In the genomic region with DNA sequence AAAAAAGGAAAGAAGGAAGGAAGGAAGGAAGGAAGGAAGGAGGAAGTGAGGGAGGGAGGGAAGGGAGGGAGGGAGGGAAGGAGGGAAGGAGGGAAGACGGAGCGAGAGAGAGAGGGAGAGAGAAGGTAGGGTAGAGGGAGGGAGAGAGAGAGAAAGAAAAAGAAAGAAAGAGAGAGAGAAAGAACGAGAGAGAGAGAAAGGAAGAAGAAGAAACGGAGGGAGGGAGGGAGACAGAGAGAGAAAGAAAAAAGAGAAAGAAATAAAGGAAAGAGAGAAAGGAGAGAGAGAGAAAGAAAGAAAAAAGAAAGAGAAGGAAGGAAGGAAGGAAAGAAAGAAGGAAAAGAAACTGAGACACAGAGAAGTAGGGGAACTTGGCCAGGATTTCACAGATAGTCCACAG, we compare ENCODE assay signal across 41 cellular contexts. TPM values are rescaled to one million over a fixed set of nuclear protein-coding genes. Genes with fewer than 3 reads are reported as not detected.
"Had no signal": no experiment of that assay in that cellular context is flagged by ENCODE, and none has a peak within 500 bp of the region (broad histone marks: within the 10 kb centered on the region; RNA-seq: fewer than 3 reads in every experiment).

No MANE protein-coding gene starts in this region.

- H3K4me1 Mint-ChIP-seq: activated naive CD4-positive, alpha-beta T cell treated with anti-CD3 and anti-CD28 coated beads, Interleukin-2, amount 10 ng/mL, durations not matched to agents 7 days and 5 days; activated naive CD4-positive, alpha-beta T cell treated with anti-CD3 and anti-CD28 coated beads, Interleukin-2, amount 50 U/mL, for 24 hours; activated naive CD8-positive, alpha-beta T cell treated with anti-CD3 and anti-CD28 coated beads for 36 hours; activated naive CD8-positive, alpha-beta T cell treated with anti-CD3 and anti-CD28 coated beads, Interleukin-2, amount 10 ng/mL, durations not matched to agents 7 days and 5 days; activated naive CD8-positive, alpha-beta T cell treated with anti-CD3 and anti-CD28 coated beads, Interleukin-2, amount 50 U/mL, for 24 hours; activated T-helper 17 cell treated with anti-CD3 and anti-CD28 coated beads, Interleukin-2, amount 50 U/mL, for 72 hours; brain; central memory CD8-positive, alpha-beta T cell had no signal

- H3K9me3 ChIP-seq: adrenal gland, ascending aorta, body of pancreas, breast epithelium had no signal

- H3K27me3 ChIP-seq: adrenal gland, ascending aorta, body of pancreas, brain microvascular endothelial cell had no signal

- ATAC-seq: activated naive CD4-positive, alpha-beta T cell treated with anti-CD3 and anti-CD28 coated beads, Interleukin-2, amount 50 U/mL, for 72 hours; activated naive CD8-positive, alpha-beta T cell treated with anti-CD3 and anti-CD28 coated beads, Interleukin-2, amount 50 U/mL, for 24 hours; activated T-cell treated with anti-CD3 and anti-CD28 coated beads, Interleukin-2, amount 50 U/mL, for 4 hours; activated T-cell treated with anti-CD3 and anti-CD28 coated beads, Interleukin-2, amount 50 U/mL, for 72 hours; activated T-helper 17 cell treated with anti-CD3 and anti-CD28 coated beads, Interleukin-2, amount 50 U/mL, for 72 hours; body of pancreas had no signal

- H3K27ac Mint-ChIP-seq: activated naive CD4-positive, alpha-beta T cell treated with anti-CD3 and anti-CD28 coated beads for 36 hours; activated naive CD4-positive, alpha-beta T cell treated with anti-CD3 and anti-CD28 coated beads, Interleukin-2, amount 10 ng/mL, durations not matched to agents 7 days and 5 days; activated naive CD4-positive, alpha-beta T cell treated with anti-CD3 and anti-CD28 coated beads, Interleukin-2, amount 50 U/mL, for 24 hours; activated naive CD4-positive, alpha-beta T cell treated with anti-CD3 and anti-CD28 coated beads, Interleukin-2, amount 50 U/mL, for 72 hours; activated naive CD8-positive, alpha-beta T cell; activated naive CD8-positive, alpha-beta T cell treated with anti-CD3 and anti-CD28 coated beads for 36 hours; activated naive CD8-positive, alpha-beta T cell treated with anti-CD3 and anti-CD28 coated beads, Interleukin-2, amount 10 ng/mL, durations not matched to agents 7 days and 5 days; activated naive CD8-positive, alpha-beta T cell treated with anti-CD3 and anti-CD28 coated beads, Interleukin-2, amount 50 U/mL, for 24 hours; activated T-cell treated with anti-CD3 and anti-CD28 coated beads, Interleukin-2, amount 50 U/mL, for 24 hours; activated T-cell treated with anti-CD3 and anti-CD28 coated beads, Interleukin-2, amount 50 U/mL, for 72 hours; activated T-helper 1 cell treated with anti-CD3 and anti-CD28 coated beads, Interleukin-12 subunit alpha, Interleukin-12 subunit beta, Interleukin-2, Interleukin-4 antibody, amounts not matched to agents 30 ng/mL and 10 ng/mL and 1 ng/mL, durations not matched to agents 14 hours and 24 hours and 36 hours; activated T-helper 17 cell treated with anti-CD3 and anti-CD28 coated beads, Interleukin-2, amount 50 U/mL, for 72 hours; activated T-helper 2 cell treated with anti-CD3 and anti-CD28 coated beads, Interferon-gamma antibody, Interleukin-2, Interleukin-4, amounts not matched to agents 10 μg/mL and 5 μg/mL and 100 μg/mL, durations not matched to agents 14 hours and 24 hours and 36 hours; brain had no signal

- H3K36me3 Mint-ChIP-seq: activated naive CD4-positive, alpha-beta T cell treated with anti-CD3 and anti-CD28 coated beads, Interleukin-2, amount 10 ng/mL, durations not matched to agents 7 days and 5 days; activated naive CD4-positive, alpha-beta T cell treated with anti-CD3 and anti-CD28 coated beads, Interleukin-2, amount 50 U/mL, for 24 hours; activated naive CD4-positive, alpha-beta T cell treated with anti-CD3 and anti-CD28 coated beads, Interleukin-2, amount 50 U/mL, for 72 hours; activated naive CD8-positive, alpha-beta T cell; activated naive CD8-positive, alpha-beta T cell treated with anti-CD3 and anti-CD28 coated beads for 36 hours; activated naive CD8-positive, alpha-beta T cell treated with anti-CD3 and anti-CD28 coated beads, Interleukin-2, amount 10 ng/mL, durations not matched to agents 7 days and 5 days; brain had no signal

- H3K4me3 Mint-ChIP-seq: activated naive CD4-positive, alpha-beta T cell treated with anti-CD3 and anti-CD28 coated beads for 36 hours; activated naive CD4-positive, alpha-beta T cell treated with anti-CD3 and anti-CD28 coated beads, Interleukin-2, amount 10 ng/mL, durations not matched to agents 7 days and 5 days; activated naive CD4-positive, alpha-beta T cell treated with anti-CD3 and anti-CD28 coated beads, Interleukin-2, amount 50 U/mL, for 24 hours; activated naive CD8-positive, alpha-beta T cell; activated naive CD8-positive, alpha-beta T cell treated with anti-CD3 and anti-CD28 coated beads for 36 hours; activated naive CD8-positive, alpha-beta T cell treated with anti-CD3 and anti-CD28 coated beads, Interleukin-2, amount 10 ng/mL, durations not matched to agents 7 days and 5 days; activated naive CD8-positive, alpha-beta T cell treated with anti-CD3 and anti-CD28 coated beads, Interleukin-2, amount 50 U/mL, for 24 hours; activated T-cell treated with anti-CD3 and anti-CD28 coated beads, Interleukin-2, amount 50 U/mL, for 24 hours; activated T-cell treated with anti-CD3 and anti-CD28 coated beads, Interleukin-2, amount 50 U/mL, for 4 hours; activated T-cell treated with anti-CD3 and anti-CD28 coated beads, Interleukin-2, amount 50 U/mL, for 72 hours; activated T-helper 1 cell treated with anti-CD3 and anti-CD28 coated beads, Interleukin-12 subunit alpha, Interleukin-12 subunit beta, Interleukin-2, Interleukin-4 antibody, amounts not matched to agents 30 ng/mL and 10 ng/mL and 1 ng/mL, durations not matched to agents 14 hours and 24 hours and 36 hours; activated T-helper 17 cell treated with anti-CD3 and anti-CD28 coated beads, Interleukin-2, amount 50 U/mL, for 72 hours; brain; central memory CD8-positive, alpha-beta T cell had no signal

- H3K36me3 ChIP-seq: adrenal gland, ascending aorta, brain microvascular endothelial cell, breast epithelium, cardiac muscle cell had no signal

- FAIRE-seq: astrocyte, bronchial epithelial cell had no signal

- H3K4me1 ChIP-seq: adrenal gland, ascending aorta, body of pancreas, breast epithelium had no signal

- H3K4me3 ChIP-seq: adrenal gland, ascending aorta, body of pancreas, breast epithelium, cardiac muscle cell had no signal

- H3K27ac ChIP-seq: adrenal gland, ascending aorta, body of pancreas, brain microvascular endothelial cell, breast epithelium, cardiac muscle cell had no signal

- H3K27me3 Mint-ChIP-seq: activated naive CD8-positive, alpha-beta T cell treated with anti-CD3 and anti-CD28 coated beads for 36 hours had no signal

- DNase-seq: activated effector memory CD4-positive, alpha-beta T cell treated with anti-CD3 and anti-CD28 coated beads, Interleukin-2, amount 50 U/mL, for 16 hours; activated effector memory CD4-positive, alpha-beta T cell treated with Interleukin-2 at 50 U/mL for 16 hours; activated gamma-delta T cell; activated gamma-delta T cell treated with Interleukin-2 at 50 U/mL for 16 hours; activated naive CD4-positive, alpha-beta T cell; activated naive CD4-positive, alpha-beta T cell treated with anti-CD3 and anti-CD28 coated beads for 36 hours; activated naive CD4-positive, alpha-beta T cell treated with anti-CD3 and anti-CD28 coated beads, Interleukin-2, amount 10 ng/mL, durations not matched to agents 7 days and 5 days; activated naive CD4-positive, alpha-beta T cell treated with anti-CD3 and anti-CD28 coated beads, Interleukin-2, amount 50 U/mL, for 16 hours; activated naive CD4-positive, alpha-beta T cell treated with Interleukin-2 at 50 U/mL for 16 hours; activated naive CD8-positive, alpha-beta T cell treated with anti-CD3 and anti-CD28 coated beads for 36 hours; activated naive CD8-positive, alpha-beta T cell treated with anti-CD3 and anti-CD28 coated beads, Interleukin-2, amount 10 ng/mL, durations not matched to agents 7 days and 5 days; activated naive CD8-positive, alpha-beta T cell treated with anti-CD3 and anti-CD28 coated beads, Interleukin-2, amount 50 U/mL, for 24 hours; activated T-cell treated with anti-CD3 and anti-CD28 coated beads, Interleukin-2, amount 50 U/mL, for 24 hours; activated T-cell treated with anti-CD3 and anti-CD28 coated beads, Interleukin-2, amount 50 U/mL, for 4 hours; activated T-cell treated with anti-CD3 and anti-CD28 coated beads, Interleukin-2, amount 50 U/mL, for 48 hours; activated T-cell treated with anti-CD3 and anti-CD28 coated beads, Interleukin-2, amount 50 U/mL, for 72 hours; adrenal gland; amniotic stem cell; amygdala; anterior cingulate cortex; aorta; body of pancreas; brain microvascular endothelial cell; caudate nucleus; central memory CD4-positive, alpha-beta T cell; cerebellar nuclear complex had no signal

- H3K9me3 Mint-ChIP-seq: activated naive CD4-positive, alpha-beta T cell treated with anti-CD3 and anti-CD28 coated beads for 36 hours; activated naive CD4-positive, alpha-beta T cell treated with anti-CD3 and anti-CD28 coated beads, Interleukin-2, amount 10 ng/mL, durations not matched to agents 7 days and 5 days; activated naive CD4-positive, alpha-beta T cell treated with anti-CD3 and anti-CD28 coated beads, Interleukin-2, amount 50 U/mL, for 24 hours; activated naive CD4-positive, alpha-beta T cell treated with anti-CD3 and anti-CD28 coated beads, Interleukin-2, amount 50 U/mL, for 72 hours; activated naive CD8-positive, alpha-beta T cell treated with anti-CD3 and anti-CD28 coated beads, Interleukin-2, amount 10 ng/mL, durations not matched to agents 7 days and 5 days; activated naive CD8-positive, alpha-beta T cell treated with anti-CD3 and anti-CD28 coated beads, Interleukin-2, amount 50 U/mL, for 24 hours; activated T-cell treated with anti-CD3 and anti-CD28 coated beads, Interleukin-2, amount 50 U/mL, for 24 hours; activated T-cell treated with anti-CD3 and anti-CD28 coated beads, Interleukin-2, amount 50 U/mL, for 4 hours; activated T-cell treated with anti-CD3 and anti-CD28 coated beads, Interleukin-2, amount 50 U/mL, for 72 hours; activated T-helper 1 cell treated with anti-CD3 and anti-CD28 coated beads, Interleukin-12 subunit alpha, Interleukin-12 subunit beta, Interleukin-2, Interleukin-4 antibody, amounts not matched to agents 30 ng/mL and 10 ng/mL and 1 ng/mL, durations not matched to agents 14 hours and 24 hours and 36 hours; activated T-helper 17 cell treated with anti-CD3 and anti-CD28 coated beads, Interleukin-2, amount 50 U/mL, for 72 hours; activated T-helper 2 cell treated with anti-CD3 and anti-CD28 coated beads, Interferon-gamma antibody, Interleukin-2, Interleukin-4, amounts not matched to agents 10 μg/mL and 5 μg/mL and 100 μg/mL, durations not matched to agents 14 hours and 24 hours and 36 hours; central memory CD8-positive, alpha-beta T cell had no signal

RNA-seq across cellular contexts. Expression of gene SLC6A2, which starts 8.4 kb away (rescaled TPM):
- total RNA-seq: activated naive CD4-positive, alpha-beta T cell treated with anti-CD3 and anti-CD28 coated beads for 36 hours; activated naive CD4-positive, alpha-beta T cell treated with anti-CD3 and anti-CD28 coated beads, Interleukin-2, amount 50 U/mL, for 72 hours; activated naive CD8-positive, alpha-beta T cell treated with anti-CD3 and anti-CD28 coated beads for 36 hours; activated naive CD8-positive, alpha-beta T cell treated with anti-CD3 and anti-CD28 coated beads, Interleukin-2, amount 10 ng/mL, durations not matched to agents 7 days and 5 days; activated T-cell treated with anti-CD3 and anti-CD28 coated beads, Interleukin-2, amount 50 U/mL, for 4 hours; activated T-cell treated with anti-CD3 and anti-CD28 coated beads, Interleukin-2, amount 50 U/mL, for 72 hours; activated T-helper 1 cell treated with anti-CD3 and anti-CD28 coated beads, Interleukin-12 subunit alpha, Interleukin-12 subunit beta, Interleukin-2, Interleukin-4 antibody, amounts not matched to agents 30 ng/mL and 10 ng/mL and 1 ng/mL, durations not matched to agents 14 hours and 24 hours and 36 hours; activated T-helper 17 cell treated with anti-CD3 and anti-CD28 coated beads, Interleukin-2, amount 50 U/mL, for 72 hours; activated T-helper 2 cell treated with anti-CD3 and anti-CD28 coated beads, Interferon-gamma antibody, Interleukin-2, Interleukin-4, amounts not matched to agents 10 μg/mL and 5 μg/mL and 100 μg/mL, durations not matched to agents 14 hours and 24 hours and 36 hours; ascending aorta; astrocyte; body of pancreas; cardiac septum; chondrocyte had no signal
